Comparison of ENCODE assay signal across 8 cellular contexts in genomic region chrX:40647307-40648197, GRCh38. TPM values are rescaled to one million over a fixed set of nuclear protein-coding genes. Genes with fewer than 3 reads are reported as not detected.
DNase-seq lines count a peak whose midpoint lies in the region; ATAC-seq and TF ChIP-seq lines count a peak whose summit lies in the region.

Gene CXorf38 (minus strand): TSS chrX:40647561. CDS start chrX:40647520, 41 bp downstream.

- H3K36me3 ChIP-seq in psoas muscle (ENCODE audit: insufficient read depth in 1 of 2, low read depth in 1 of 2) (peaks cover 0 to 7% of the 10 kb centered on the region in 2 donors), urinary bladder (ENCODE audit: insufficient read depth) (no peaks in the 10 kb centered on the region)

- DNase-seq in NCI-H1694 (lab: John Stamatoyannopoulos, UW) (peak; percentile 77), amniotic stem cell (lab: John Stamatoyannopoulos, UW) (peak; percentile 55), left cardiac atrium (peak; percentile 95), psoas muscle (peak; percentile 95 to 98)

- H3K27ac ChIP-seq in psoas muscle = peak within 1 kb of the TSS; percentile 81
- peak within 1 kb of the TSS; percentile 89 for H3K27ac ChIP-seq in urinary bladder (ENCODE audit: low read depth)

- H3K4me1 ChIP-seq in psoas muscle = peaks cover 20% of the 10 kb centered on the region
- H3K4me1 ChIP-seq in urinary bladder (ENCODE audit: insufficient read depth) = no peaks in the 10 kb centered on the region

- H3K4me3 ChIP-seq in psoas muscle (peak within 1 kb of the TSS; percentile 80), urinary bladder (ENCODE audit: low read depth, low read length) (peak within 1 kb of the TSS; percentile 95)

- intact Hi-C loops in T-helper 1 cell treated with Interleukin-12 subunit alpha and Interleukin-12 subunit beta and Interleukin-4 antibody, amounts not matched to agents 30 ng/mL and 1 ng/mL, for 36 hours (cut with micrococcal nuclease) = loop anchor here (1.0 to 10.0 kb wide), 8 partner anchors 67 to 1843 kb away; partner anchors contain the start of genes ATP6AP2, MED14, NYX and USP9X
- intact Hi-C loops in left cardiac atrium (cut with DNase I) = loop anchor here in 1 of 2 donors (5.0 kb wide), 1 partner anchor 465 kb away; no protein-coding TSS in a partner anchor
- intact Hi-C loops in psoas muscle (cut with DNase I) = loop anchor here in 1 of 2 donors (5.0 kb wide), 1 partner anchor 85 kb away; no protein-coding TSS in a partner anchor

- peak; percentile 78 for TF ChIP-seq POLR2A in GM15510 (IDR thresholded peaks at IDR 0.05; ENCODE audit: borderline replicate concordance, extremely low read depth, insufficient read length)

- no peaks in the 10 kb centered on the region for H3K27me3 ChIP-seq in psoas muscle (ENCODE audit: insufficient read depth in 3 of 3, low read length in 2 of 3)

- no peak for TF ChIP-seq CTCF in psoas muscle (IDR thresholded peaks at IDR 0.05)

- 1 to 5% (median 2%) methylated on average over 26 to 66 of the region's 66 CpGs for WGBS in psoas muscle, 3 donors
- WGBS in urinary bladder = under 1% methylated on average over 62 of the region's 66 CpGs

- no peaks in the 10 kb centered on the region for H3K9me3 ChIP-seq in psoas muscle

- ATAC-seq in HG02884 (IDR thresholded peaks at IDR 0.05; ENCODE audit: unreplicated experiment) (peak; percentile 60), left cardiac atrium (peak; percentile 91 to 92), psoas muscle (peak; percentile 88 to 93 (median 90))

RNA-seq across cellular contexts. Expression of gene CXorf38, which starts in this region (rescaled TPM):
- 20.4 and 21.2 TPM in 2 replicates for total RNA-seq in T-helper 1 cell treated with Interleukin-12 subunit alpha and Interleukin-12 subunit beta and Interleukin-4 antibody, amounts not matched to agents 30 ng/mL and 1 ng/mL, for 36 hours
- total RNA-seq in left cardiac atrium = 1 to 10 TPM; 6.7 to 8.2 TPM
- total RNA-seq in psoas muscle = 1 to 10 TPM; 3.1 to 3.9 (median 3.7) TPM
- polyA plus RNA-seq in psoas muscle = 1 to 10 TPM; 2.1 to 2.6 (median 2.3) TPM
- 12.5 TPM for total RNA-seq in urinary bladder
- 8.0 TPM for polyA plus RNA-seq in urinary bladder

Comparison
In these comparisons a context has a peak if more than half of its experiments do, and no peak if none do; other contexts are left out.
1. Peak in every context shown above with its lines: DNase-seq, ATAC-seq, H3K4me3 ChIP-seq and H3K27ac ChIP-seq.